ENCODE assay signal across 27 cellular contexts in the genomic region with DNA sequence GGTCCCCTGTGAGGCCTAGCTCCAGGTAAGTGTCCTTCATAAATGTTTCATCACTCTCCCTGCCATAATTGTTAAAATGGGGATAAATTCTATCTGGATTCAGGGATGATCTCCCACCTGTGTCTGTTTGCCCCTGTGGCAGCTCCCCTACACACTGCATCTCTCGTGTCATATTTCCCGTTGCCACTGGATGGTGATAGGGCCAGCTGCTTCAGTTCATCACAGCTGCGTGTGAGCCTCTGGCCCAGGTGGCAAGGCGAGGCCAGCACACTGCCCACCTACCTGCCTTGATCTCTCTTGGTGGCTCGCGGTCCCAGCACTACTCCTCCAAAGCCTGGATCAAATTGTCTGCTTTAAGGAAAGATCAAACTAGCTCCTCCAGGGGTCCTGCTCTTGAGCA.
"Had no signal": no experiment of that assay in that cellular context is flagged by ENCODE, and none has a peak within 500 bp of the region (broad histone marks: within the 10 kb centered on the region; RNA-seq: fewer than 3 reads in every experiment).

No MANE protein-coding gene starts in this region.

- H3K36me3 Mint-ChIP-seq: activated naive CD8-positive, alpha-beta T cell treated with anti-CD3 and anti-CD28 coated beads, Interleukin-2, amount 10 ng/mL, durations not matched to agents 7 days and 5 days; mesothelial cell of epicardium; natural killer cell; type B pancreatic cell had no signal

- H3K4me1 ChIP-seq: breast epithelium, colonic mucosa, esophagus muscularis mucosa, gastrocnemius medialis, prostate gland had no signal

- H3K4me3 Mint-ChIP-seq: activated CD4-positive, alpha-beta memory T cell treated with anti-CD3 and anti-CD28 coated beads, Interleukin-2, amount 10 ng/mL, durations not matched to agents 7 days and 5 days; activated CD4-positive, alpha-beta T cell treated with anti-CD3 and anti-CD28 coated beads, Interleukin-2, amount 10 ng/mL, durations not matched to agents 24 days and 14 days; activated naive CD4-positive, alpha-beta T cell treated with anti-CD3 and anti-CD28 coated beads for 36 hours; activated naive CD8-positive, alpha-beta T cell treated with anti-CD3 and anti-CD28 coated beads, Interleukin-2, amount 10 ng/mL, durations not matched to agents 7 days and 5 days; activated T-cell treated with anti-CD3 and anti-CD28 coated beads, Interleukin-2, amount 50 U/mL, for 72 hours; effector memory CD8-positive, alpha-beta T cell; mesothelial cell of epicardium; natural killer cell; type B pancreatic cell had no signal

- DNase-seq: activated CD4-positive, alpha-beta memory T cell treated with anti-CD3 and anti-CD28 coated beads, Interleukin-2, amount 10 ng/mL, durations not matched to agents 7 days and 5 days; activated CD4-positive, alpha-beta T cell treated with anti-CD3 and anti-CD28 coated beads, Interleukin-2, amount 10 ng/mL, durations not matched to agents 24 days and 14 days; activated effector memory CD4-positive, alpha-beta T cell treated with Interleukin-2 at 50 U/mL for 16 hours; activated naive CD4-positive, alpha-beta T cell treated with anti-CD3 and anti-CD28 coated beads for 36 hours; activated naive CD8-positive, alpha-beta T cell treated with anti-CD3 and anti-CD28 coated beads, Interleukin-2, amount 10 ng/mL, durations not matched to agents 7 days and 5 days; activated T-cell treated with anti-CD3 and anti-CD28 coated beads, Interleukin-2, amount 50 U/mL, for 72 hours; amniotic stem cell; colonic mucosa; dorsolateral prefrontal cortex; effector memory CD8-positive, alpha-beta T cell; gastrocnemius medialis; hippocampal formation; kidney glomerular epithelial cell; left ventricle myocardium superior; mammary epithelial cell; natural killer cell; ovary; spleen; stimulated activated CD4-positive, alpha-beta T cell treated with anti-CD3 and anti-CD28 coated beads, Interleukin-4, amount 100 ng/mL, for 1 hour; stimulated activated naive CD4-positive, alpha-beta T cell treated with Interleukin-2 at 50 U/mL for 16 hours had no signal

- H3K4me1 Mint-ChIP-seq: activated CD4-positive, alpha-beta memory T cell treated with anti-CD3 and anti-CD28 coated beads, Interleukin-2, amount 10 ng/mL, durations not matched to agents 7 days and 5 days; activated CD4-positive, alpha-beta T cell treated with anti-CD3 and anti-CD28 coated beads, Interleukin-2, amount 10 ng/mL, durations not matched to agents 24 days and 14 days; activated naive CD8-positive, alpha-beta T cell treated with anti-CD3 and anti-CD28 coated beads, Interleukin-2, amount 10 ng/mL, durations not matched to agents 7 days and 5 days; mesothelial cell of epicardium had no signal

- H3K9me3 ChIP-seq: breast epithelium, colonic mucosa, esophagus muscularis mucosa, gastrocnemius medialis, ovary, prostate gland, spleen, thoracic aorta had no signal

- H3K27ac ChIP-seq: breast epithelium, colonic mucosa, dorsolateral prefrontal cortex, esophagus muscularis mucosa, gastrocnemius medialis, ovary, prostate gland, spleen, thoracic aorta had no signal

- H3K9me3 Mint-ChIP-seq: activated CD4-positive, alpha-beta memory T cell treated with anti-CD3 and anti-CD28 coated beads, Interleukin-2, amount 10 ng/mL, durations not matched to agents 7 days and 5 days; activated CD4-positive, alpha-beta T cell treated with anti-CD3 and anti-CD28 coated beads, Interleukin-2, amount 10 ng/mL, durations not matched to agents 24 days and 14 days; activated naive CD4-positive, alpha-beta T cell treated with anti-CD3 and anti-CD28 coated beads for 36 hours; activated naive CD8-positive, alpha-beta T cell treated with anti-CD3 and anti-CD28 coated beads, Interleukin-2, amount 10 ng/mL, durations not matched to agents 7 days and 5 days; activated T-cell treated with anti-CD3 and anti-CD28 coated beads, Interleukin-2, amount 50 U/mL, for 72 hours; natural killer cell; type B pancreatic cell had no signal

- H3K27me3 Mint-ChIP-seq: activated CD4-positive, alpha-beta T cell treated with anti-CD3 and anti-CD28 coated beads, Interleukin-2, amount 10 ng/mL, durations not matched to agents 24 days and 14 days had no signal

- H3K36me3 ChIP-seq: breast epithelium, colonic mucosa, esophagus muscularis mucosa, gastrocnemius medialis, ovary, prostate gland, spleen, thoracic aorta had no signal

- H3K27me3 ChIP-seq: breast epithelium, colonic mucosa, dorsolateral prefrontal cortex, gastrocnemius medialis, ovary had no signal

- H3K27ac Mint-ChIP-seq: activated CD4-positive, alpha-beta memory T cell treated with anti-CD3 and anti-CD28 coated beads, Interleukin-2, amount 10 ng/mL, durations not matched to agents 7 days and 5 days; activated CD4-positive, alpha-beta T cell treated with anti-CD3 and anti-CD28 coated beads, Interleukin-2, amount 10 ng/mL, durations not matched to agents 24 days and 14 days; activated naive CD4-positive, alpha-beta T cell treated with anti-CD3 and anti-CD28 coated beads for 36 hours; activated naive CD8-positive, alpha-beta T cell treated with anti-CD3 and anti-CD28 coated beads, Interleukin-2, amount 10 ng/mL, durations not matched to agents 7 days and 5 days; activated T-cell treated with anti-CD3 and anti-CD28 coated beads, Interleukin-2, amount 50 U/mL, for 72 hours; effector memory CD8-positive, alpha-beta T cell; mesothelial cell of epicardium; natural killer cell; type B pancreatic cell had no signal

- ATAC-seq: activated CD4-positive, CD25-positive, alpha-beta regulatory T cell treated with anti-CD3 and anti-CD28 coated beads, Interleukin-2, amount 50 U/mL, for 24 hours; activated T-cell treated with anti-CD3 and anti-CD28 coated beads, Interleukin-2, amount 50 U/mL, for 72 hours; effector memory CD8-positive, alpha-beta T cell; gastrocnemius medialis; left ventricle myocardium superior; natural killer cell had no signal

- H3K4me3 ChIP-seq: breast epithelium, colonic mucosa, dorsolateral prefrontal cortex, esophagus muscularis mucosa, gastrocnemius medialis, ovary, prostate gland, spleen, thoracic aorta had no signal
